2 cellular contexts compared by ENCODE assay signal in genomic region chr17:63833026-63833740, GRCh38.
TF ChIP-seq lines count a peak whose summit lies in the region.

No MANE protein-coding gene starts in this region.

TF ChIP-seq in GM23338, 12 proteins besides CTCF, POLR2A, EP300 and RAD21:
- peak; percentile 22; the same call in 1 of the 2 replicates for TF ChIP-seq POLR2AphosphoS5 (IDR thresholded peaks at IDR 0.05; ENCODE audit: low read depth)
- TF ChIP-seq, protein P1, sequence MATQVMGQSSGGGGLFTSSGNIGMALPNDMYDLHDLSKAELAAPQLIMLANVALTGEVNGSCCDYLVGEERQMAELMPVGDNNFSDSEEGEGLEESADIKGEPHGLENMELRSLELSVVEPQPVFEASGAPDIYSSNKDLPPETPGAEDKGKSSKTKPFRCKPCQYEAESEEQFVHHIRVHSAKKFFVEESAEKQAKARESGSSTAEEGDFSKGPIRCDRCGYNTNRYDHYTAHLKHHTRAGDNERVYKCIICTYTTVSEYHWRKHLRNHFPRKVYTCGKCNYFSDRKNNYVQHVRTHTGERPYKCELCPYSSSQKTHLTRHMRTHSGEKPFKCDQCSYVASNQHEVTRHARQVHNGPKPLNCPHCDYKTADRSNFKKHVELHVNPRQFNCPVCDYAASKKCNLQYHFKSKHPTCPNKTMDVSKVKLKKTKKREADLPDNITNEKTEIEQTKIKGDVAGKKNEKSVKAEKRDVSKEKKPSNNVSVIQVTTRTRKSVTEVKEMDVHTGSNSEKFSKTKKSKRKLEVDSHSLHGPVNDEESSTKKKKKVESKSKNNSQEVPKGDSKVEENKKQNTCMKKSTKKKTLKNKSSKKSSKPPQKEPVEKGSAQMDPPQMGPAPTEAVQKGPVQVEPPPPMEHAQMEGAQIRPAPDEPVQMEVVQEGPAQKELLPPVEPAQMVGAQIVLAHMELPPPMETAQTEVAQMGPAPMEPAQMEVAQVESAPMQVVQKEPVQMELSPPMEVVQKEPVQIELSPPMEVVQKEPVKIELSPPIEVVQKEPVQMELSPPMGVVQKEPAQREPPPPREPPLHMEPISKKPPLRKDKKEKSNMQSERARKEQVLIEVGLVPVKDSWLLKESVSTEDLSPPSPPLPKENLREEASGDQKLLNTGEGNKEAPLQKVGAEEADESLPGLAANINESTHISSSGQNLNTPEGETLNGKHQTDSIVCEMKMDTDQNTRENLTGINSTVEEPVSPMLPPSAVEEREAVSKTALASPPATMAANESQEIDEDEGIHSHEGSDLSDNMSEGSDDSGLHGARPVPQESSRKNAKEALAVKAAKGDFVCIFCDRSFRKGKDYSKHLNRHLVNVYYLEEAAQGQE (IDR thresholded peaks at IDR 0.05; ENCODE audit: unreplicated experiment) = no peak

TF ChIP-seq in H1, 55 proteins besides CTCF, POLR2A, EP300 and RAD21:
- TF ChIP-seq POLR2AphosphoS5 (IDR thresholded peaks at IDR 0.05; ENCODE audit: low read depth, low read length) (0 out of 2 replicates have a peak, but pooled peaks have one; percentile 28), RNF2 (IDR thresholded peaks at IDR 0.05; ENCODE audit: borderline replicate concordance, low read depth, low read length, missing control alignments, poor library complexity, severe bottlenecking) (no peak), CTBP2 (IDR thresholded peaks at IDR 0.05; ENCODE audit: borderline replicate concordance, insufficient read depth, insufficient read length, low read length) (no peak), SIX5 (IDR thresholded peaks at IDR 0.05; ENCODE audit: low read depth, low read length) (no peak), USF2 (IDR thresholded peaks at IDR 0.05; ENCODE audit: low read length) (no peak), CHD2 (IDR thresholded peaks at IDR 0.05; ENCODE audit: low read length) (no peak), GTF2F1 (IDR thresholded peaks at IDR 0.05; ENCODE audit: borderline replicate concordance, low read depth, low read length) (no peak), ASH2L (IDR thresholded peaks at IDR 0.05; ENCODE audit: low read length) (no peak)
